ENCODE assay signal across 8 cellular contexts in genomic region chr1:78607334-78607927, GRCh38. TPM values are rescaled to one million over a fixed set of nuclear protein-coding genes. Genes with fewer than 3 reads are reported as not detected.
DNase-seq lines count a peak whose midpoint lies in the region; ATAC-seq, FAIRE-seq and TF ChIP-seq lines count a peak whose summit lies in the region.

No MANE protein-coding gene starts in this region.

- H2BK120ac ChIP-seq in mesendoderm (ENCODE audit: low read depth, low read length): no peak overlapping the region

- H3K56ac ChIP-seq in mesendoderm (ENCODE audit: low read length): no peak overlapping the region

- H3K4me2 ChIP-seq in DND-41 (ENCODE audit: insufficient read depth, low read length): no peak overlapping the region
- no peak overlapping the region for H3K4me2 ChIP-seq in Karpas-422 (ENCODE audit: low read depth, low read length, poor library complexity, severe bottlenecking)
- H3K4me2 ChIP-seq in mesendoderm (ENCODE audit: low read length): no peak overlapping the region

- no peak overlapping the region for H4K8ac ChIP-seq in mesendoderm (ENCODE audit: low read depth, low read length)

- H3K23ac ChIP-seq in mesendoderm (ENCODE audit: low read length): no peak overlapping the region

- H3K9me2 ChIP-seq in Karpas-422 (replicated peaks; ENCODE audit: insufficient read depth, low read length): no peaks in the 10 kb centered on the region

- no CpG with 5 or more reads among the region's 5 CpGs for WGBS in mesendoderm (ENCODE audit: extremely low coverage, insufficient coverage, low lambda C conversion rate)

- ATAC-seq in DND-41 (ENCODE audit: insufficient read depth, low read depth): no peak
- no peak for ATAC-seq in HG03025 (IDR thresholded peaks at IDR 0.05; ENCODE audit: low FRiP score, unreplicated experiment)

- H3K27ac ChIP-seq in DND-41 (ENCODE audit: low read length): no peak overlapping the region
- no peak overlapping the region for H3K27ac ChIP-seq in Karpas-422 (ENCODE audit: low read length)
- no peak overlapping the region for H3K27ac ChIP-seq in mesendoderm (ENCODE audit: low read depth, low read length)

- H2BK5ac ChIP-seq in mesendoderm (ENCODE audit: low read length): no peak overlapping the region

- in situ Hi-C loops in astrocyte of the cerebellum (cut with HindIII; ENCODE audit: low sequenced_read_pairs): loop anchor here (10.0 kb wide), 1 partner anchor 463 kb away; no protein-coding TSS in a partner anchor

- no peaks in the 10 kb centered on the region for H3K79me2 ChIP-seq in DND-41 (ENCODE audit: insufficient read depth, low read length)
- no peaks in the 10 kb centered on the region for H3K79me2 ChIP-seq in Karpas-422 (ENCODE audit: low read length)
- no peaks in the 10 kb centered on the region for H3K79me2 ChIP-seq in mesendoderm (ENCODE audit: control insufficient read depth, insufficient read depth, low read length)

- H3K9ac ChIP-seq in DND-41 (ENCODE audit: low read depth, low read length) (no peak overlapping the region), Karpas-422 (ENCODE audit: low read length) (no peak overlapping the region), mesendoderm (ENCODE audit: low read length) (no peak overlapping the region)

- FAIRE-seq in GM12892 (lab: Jason Lieb, UNC): no peak

- TF ChIP-seq CTCF in DND-41 (IDR thresholded peaks at IDR 0.05; ENCODE audit: borderline replicate concordance, extremely low read depth, low read length, poor library complexity, severe bottlenecking) (peak; percentile 58), astrocyte of the cerebellum (IDR thresholded peaks at IDR 0.05; ENCODE audit: low read depth, low read length, missing control alignments) (peak; percentile 35)

- H4K20me1 ChIP-seq in DND-41 (ENCODE audit: insufficient read depth, low read length): no peaks in the 10 kb centered on the region
- no peaks in the 10 kb centered on the region for H4K20me1 ChIP-seq in Karpas-422 (ENCODE audit: insufficient read depth, low read depth, low read length)

- H3K9me3 ChIP-seq in DND-41 (ENCODE audit: insufficient read depth, low read length, severe bottlenecking): no peaks in the 10 kb centered on the region
- H3K9me3 ChIP-seq in Karpas-422 (ENCODE audit: low read length): no peaks in the 10 kb centered on the region

- H2BK15ac ChIP-seq in mesendoderm (replicated peaks; ENCODE audit: low read depth): no peak overlapping the region

- H3K36me3 ChIP-seq in DND-41 (ENCODE audit: insufficient read depth, low read length) (no peaks in the 10 kb centered on the region), Karpas-422 (ENCODE audit: insufficient read depth, low read length) (no peaks in the 10 kb centered on the region), mesendoderm (ENCODE audit: control insufficient read depth, insufficient read depth, low read length) (no peaks in the 10 kb centered on the region)

- H2AK5ac ChIP-seq in mesendoderm (ENCODE audit: low read length): no peak overlapping the region

- H3K79me1 ChIP-seq in mesendoderm (ENCODE audit: low read length): no peaks in the 10 kb centered on the region

- no peak overlapping the region for H3K4me3 ChIP-seq in DND-41 (ENCODE audit: low read depth in 1 of 2, low read length in 2 of 2)
- H3K4me3 ChIP-seq in Karpas-422 (ENCODE audit: low read length): no peak overlapping the region
- H3K4me3 ChIP-seq in astrocyte of the cerebellum (ENCODE audit: low read depth, low read length): no peak overlapping the region
- H3K4me3 ChIP-seq in mesendoderm (ENCODE audit: low read length): no peak overlapping the region

- DNase-seq in DND-41 (no peak), Karpas-422 (peak; percentile 60), astrocyte of the cerebellum (ENCODE audit: low read depth) (peak; percentile 23), mesendoderm (peak; percentile 16), NCI-H1417 treated with DMSO at 0.1 percent for 48 hours (lab: John Stamatoyannopoulos, UW) (no peak), NCI-H2227 treated with DMSO at 0.1 percent for 48 hours (lab: John Stamatoyannopoulos, UW) (no peak), GM12892 (ENCODE audit: insufficient read length) (no peak)

- no peak overlapping the region for H2AFZ ChIP-seq in DND-41 (ENCODE audit: low read depth, low read length)
- no peak overlapping the region for H2AFZ ChIP-seq in Karpas-422 (ENCODE audit: low read length)

- H3K27me3 ChIP-seq in DND-41 (ENCODE audit: insufficient read depth, low read length, poor library complexity) (peaks cover under 1% of the 10 kb centered on the region), Karpas-422 (ENCODE audit: low read length) (no peaks in the 10 kb centered on the region), mesendoderm (ENCODE audit: insufficient read depth, low read length, poor library complexity) (no peaks in the 10 kb centered on the region)

- no peak for TF ChIP-seq POLR2A in GM12892 (IDR thresholded peaks at IDR 0.05; ENCODE audit: low read depth, low read length)

- no peak overlapping the region for H3K18ac ChIP-seq in mesendoderm (ENCODE audit: low read length)

- H3K4ac ChIP-seq in mesendoderm (ENCODE audit: low read depth, low read length): no peak overlapping the region

- no peaks in the 10 kb centered on the region for H3K4me1 ChIP-seq in DND-41 (ENCODE audit: insufficient read depth, low read length)
- H3K4me1 ChIP-seq in Karpas-422 (ENCODE audit: low read length): no peaks in the 10 kb centered on the region
- no peaks in the 10 kb centered on the region for H3K4me1 ChIP-seq in mesendoderm (ENCODE audit: control insufficient read depth, low read depth, low read length)

- no peak overlapping the region for H4K5ac ChIP-seq in mesendoderm (ENCODE audit: low read length)

RNA-seq across cellular contexts. Expression of gene IFI44L, which starts 12.8 kb away (rescaled TPM):
- 0.54 and 3.5 TPM in 2 replicates for total RNA-seq in Karpas-422 (2014; rRNA removed; shearing (Covaris generic); ENCODE audit: low replicate concordance)
- not detected for polyA plus RNA-seq in mesendoderm (2013, experiment 1 of 2)
- polyA plus RNA-seq in mesendoderm (2013, experiment 2 of 2): not detected
- 165 TPM for polyA plus RNA-seq in GM12892 (2012; ENCODE audit: missing spikeins)

RNA-seq across cellular contexts. Expression of gene IFI44, which starts 42.2 kb away (rescaled TPM):
- total RNA-seq in Karpas-422 (2014; rRNA removed; shearing (Covaris generic); ENCODE audit: low replicate concordance): 16.3 and 27.5 TPM in 2 replicates
- not detected for polyA plus RNA-seq in mesendoderm (2013, experiment 1 of 2)
- polyA plus RNA-seq in mesendoderm (2013, experiment 2 of 2): not detected
- polyA plus RNA-seq in GM12892 (2012; ENCODE audit: missing spikeins): 61.9 TPM

Comparison
In these comparisons a context has a peak if more than half of its experiments do, and no peak if none do; other contexts are left out.
1. DNase-seq: peak in Karpas-422 (single experiment), astrocyte of the cerebellum (single experiment) and mesendoderm (single experiment); none in DND-41 (single experiment), NCI-H1417 treated with DMSO at 0.1 percent for 48 hours (single experiment), NCI-H2227 treated with DMSO at 0.1 percent for 48 hours (single experiment) and GM12892 (single experiment).